In genomic region chr9:124843635-124844034, GRCh38 we compare ENCODE assay signal across 28 cellular contexts. TPM values are rescaled to one million over a fixed set of nuclear protein-coding genes. Genes with fewer than 3 reads are reported as not detected.
"Had no signal": no experiment of that assay in that cellular context is flagged by ENCODE, and none has a peak within 500 bp of the region (broad histone marks: within the 10 kb centered on the region; RNA-seq: fewer than 3 reads in every experiment).

No MANE protein-coding gene starts in this region.

- ATAC-seq: activated CD4-positive, CD25-positive, alpha-beta regulatory T cell treated with anti-CD3 and anti-CD28 coated beads, Interleukin-2, amount 50 U/mL, for 24 hours; activated CD8-positive, alpha-beta T cell treated with anti-CD3 and anti-CD28 coated beads, Interleukin-2, amount 10 ng/mL, durations not matched to agents 7 days and 5 days; activated naive CD4-positive, alpha-beta T cell treated with anti-CD3 and anti-CD28 coated beads, Interleukin-2, amount 50 U/mL, for 72 hours; heart right ventricle; left colon; lower lobe of right lung; naive thymus-derived CD4-positive, alpha-beta T cell; psoas muscle; stimulated activated effector memory CD8-positive, alpha-beta T cell treated with anti-CD3 and anti-CD28 coated beads, Interleukin-12 subunit alpha, Interleukin-12 subunit beta, amount 100 ng/mL, for 72 hours; T-helper 17 cell had no signal

- H3K4me2 ChIP-seq: neural progenitor cell had no signal

- H3K9ac ChIP-seq: neural progenitor cell had no signal

- H3K36me3 Mint-ChIP-seq: activated naive CD4-positive, alpha-beta T cell treated with anti-CD3 and anti-CD28 coated beads, Interleukin-2, amount 50 U/mL, for 72 hours; naive thymus-derived CD4-positive, alpha-beta T cell; neural progenitor cell; stimulated activated effector memory CD8-positive, alpha-beta T cell treated with anti-CD3 and anti-CD28 coated beads, Interleukin-12 subunit alpha, Interleukin-12 subunit beta, amount 100 ng/mL, for 72 hours; type B pancreatic cell had no signal

- H3K27ac ChIP-seq: breast epithelium, coronary artery, heart right ventricle, lower lobe of right lung, neural progenitor cell, ovary, psoas muscle, right atrium auricular region, skin epidermis, stomach, vagina had no signal

- DNase-seq: activated CD4-positive, alpha-beta T cell treated with anti-CD3 and anti-CD28 coated beads, Interleukin-2, amount 50 U/mL, for 1 hour; activated CD8-positive, alpha-beta T cell treated with anti-CD3 and anti-CD28 coated beads, Interleukin-2, amount 10 ng/mL, durations not matched to agents 7 days and 5 days; aorta; heart right ventricle; left colon; lower lobe of right lung; mesendoderm; naive thymus-derived CD4-positive, alpha-beta T cell; ovary; psoas muscle; stimulated activated CD4-positive, alpha-beta T cell treated with anti-CD3 and anti-CD28 coated beads, Interleukin-2, amount 100 ng/mL, for 24 hours; stomach; T-helper 17 cell had no signal

- H3K27ac Mint-ChIP-seq: activated CD8-positive, alpha-beta T cell treated with anti-CD3 and anti-CD28 coated beads, Interleukin-2, amount 10 ng/mL, durations not matched to agents 7 days and 5 days; activated naive CD4-positive, alpha-beta T cell treated with anti-CD3 and anti-CD28 coated beads, Interleukin-2, amount 50 U/mL, for 72 hours; activated T-helper 1 cell treated with anti-CD3 and anti-CD28 coated beads, Interleukin-12 subunit alpha, Interleukin-12 subunit beta, Interleukin-2, Interleukin-4 antibody, amounts not matched to agents 30 ng/mL and 10 ng/mL and 1 ng/mL, durations not matched to agents 14 hours and 24 hours and 36 hours; naive thymus-derived CD4-positive, alpha-beta T cell; neural progenitor cell; stimulated activated effector memory CD8-positive, alpha-beta T cell treated with anti-CD3 and anti-CD28 coated beads, Interleukin-12 subunit alpha, Interleukin-12 subunit beta, amount 100 ng/mL, for 72 hours; T-helper 17 cell; type B pancreatic cell had no signal

- H3K27me3 Mint-ChIP-seq: type B pancreatic cell had no signal

- H3K4me1 ChIP-seq: breast epithelium, lower lobe of right lung, neural progenitor cell, vagina had no signal

- H3K4me1 Mint-ChIP-seq: central memory CD8-positive, alpha-beta T cell; stimulated activated effector memory CD8-positive, alpha-beta T cell treated with anti-CD3 and anti-CD28 coated beads, Interleukin-12 subunit alpha, Interleukin-12 subunit beta, amount 100 ng/mL, for 72 hours; T-helper 17 cell had no signal

- H3K36me3 ChIP-seq: breast epithelium, heart right ventricle, lower lobe of right lung, neural progenitor cell, ovary, right atrium auricular region, stomach, vagina had no signal

- H3K27me3 ChIP-seq: breast epithelium, neural progenitor cell, ovary, right atrium auricular region, vagina had no signal

- H3K4me3 Mint-ChIP-seq: activated CD8-positive, alpha-beta T cell treated with anti-CD3 and anti-CD28 coated beads, Interleukin-2, amount 10 ng/mL, durations not matched to agents 7 days and 5 days; activated T-helper 1 cell treated with anti-CD3 and anti-CD28 coated beads, Interleukin-12 subunit alpha, Interleukin-12 subunit beta, Interleukin-2, Interleukin-4 antibody, amounts not matched to agents 30 ng/mL and 10 ng/mL and 1 ng/mL, durations not matched to agents 14 hours and 24 hours and 36 hours; central memory CD8-positive, alpha-beta T cell; naive thymus-derived CD4-positive, alpha-beta T cell; neural progenitor cell; stimulated activated effector memory CD8-positive, alpha-beta T cell treated with anti-CD3 and anti-CD28 coated beads, Interleukin-12 subunit alpha, Interleukin-12 subunit beta, amount 100 ng/mL, for 72 hours; T-helper 17 cell; type B pancreatic cell had no signal

- H2AFZ ChIP-seq: neural progenitor cell had no signal

- H3K4me3 ChIP-seq: breast epithelium, coronary artery, heart right ventricle, lower lobe of right lung, neural progenitor cell, ovary, psoas muscle, right atrium auricular region, skin epidermis, stomach, vagina had no signal

- FAIRE-seq: keratinocyte had no signal

- H3K9me3 ChIP-seq: breast epithelium, heart right ventricle, lower lobe of right lung, ovary, psoas muscle, right atrium auricular region, stomach, vagina had no signal

- H3K9me3 Mint-ChIP-seq: activated naive CD4-positive, alpha-beta T cell treated with anti-CD3 and anti-CD28 coated beads, Interleukin-2, amount 50 U/mL, for 72 hours; activated T-helper 1 cell treated with anti-CD3 and anti-CD28 coated beads, Interleukin-12 subunit alpha, Interleukin-12 subunit beta, Interleukin-2, Interleukin-4 antibody, amounts not matched to agents 30 ng/mL and 10 ng/mL and 1 ng/mL, durations not matched to agents 14 hours and 24 hours and 36 hours; central memory CD8-positive, alpha-beta T cell; neural progenitor cell; stimulated activated effector memory CD8-positive, alpha-beta T cell treated with anti-CD3 and anti-CD28 coated beads, Interleukin-12 subunit alpha, Interleukin-12 subunit beta, amount 100 ng/mL, for 72 hours; type B pancreatic cell had no signal

RNA-seq across cellular contexts. Expression of gene WDR38, which starts 9.6 kb away (rescaled TPM):
- total RNA-seq: activated CD8-positive, alpha-beta T cell treated with anti-CD3 and anti-CD28 coated beads, Interleukin-2, amount 10 ng/mL, durations not matched to agents 7 days and 5 days; activated naive CD4-positive, alpha-beta T cell treated with anti-CD3 and anti-CD28 coated beads, Interleukin-2, amount 50 U/mL, for 72 hours; activated T-helper 1 cell treated with anti-CD3 and anti-CD28 coated beads, Interleukin-12 subunit alpha, Interleukin-12 subunit beta, Interleukin-2, Interleukin-4 antibody, amounts not matched to agents 30 ng/mL and 10 ng/mL and 1 ng/mL, durations not matched to agents 14 hours and 24 hours and 36 hours; aorta; left colon; mucosa of gallbladder; naive thymus-derived CD4-positive, alpha-beta T cell; psoas muscle; right atrium auricular region; stomach; T-helper 17 cell; vagina had no signal
- polyA plus RNA-seq: adipose tissue; keratinocyte; naive thymus-derived CD4-positive, alpha-beta T cell; ovary; stomach had no signal
